ENCODE assay signal across 20 cellular contexts in genomic region chr10:76550806-76551205, GRCh38.
A peak's percentile ranks its signal among the peaks of the same experiment; 100 is the strongest.
DNase-seq lines count a peak whose midpoint lies in the region; ATAC-seq, FAIRE-seq and TF ChIP-seq lines count a peak whose summit lies in the region.
"Had no signal": no experiment of that assay in that cellular context is flagged by ENCODE, and none has a peak within 500 bp of the region (broad histone marks: within the 10 kb centered on the region; RNA-seq: fewer than 3 reads in every experiment).

No MANE protein-coding gene starts in this region.

- H3K14ac ChIP-seq in IMR-90 (replicated peaks; ENCODE audit: low read depth, low read length), result peak overlapping the region; percentile 42

- H3K9me3 Mint-ChIP-seq in activated T-cell treated with anti-CD3 and anti-CD28 coated beads, Interleukin-2, amount 50 U/mL, for 4 hours, result no peaks in the 10 kb centered on the region
- H3K9me3 Mint-ChIP-seq in CD8-positive, alpha-beta T cell, result no peaks in the 10 kb centered on the region
- H3K9me3 Mint-ChIP-seq: CD4-positive, alpha-beta T cell; memory B cell had no signal

- H4K8ac ChIP-seq in IMR-90 (ENCODE audit: low read depth in 2 of 2, low read length in 2 of 2), result peak overlapping the region; percentile 6 to 28; a peak in 2 of 4 replicates

- no peaks in the 10 kb centered on the region for H4K20me1 ChIP-seq in IMR-90 (ENCODE audit: insufficient read depth, low read length)

- BruUV-seq in IMR-90 (replicated peaks; lab: Mats Ljungman, UMichigan), result no TSS peak

- no peak for TF ChIP-seq CTCF in IMR-90 (conservative IDR thresholded peaks at IDR 0.05; ENCODE audit: low read depth, low read length)
- TF ChIP-seq CTCF in CD8-positive, alpha-beta T cell (IDR thresholded peaks at IDR 0.05), result no peak

- H3K36me3 Mint-ChIP-seq in activated T-cell treated with anti-CD3 and anti-CD28 coated beads, Interleukin-2, amount 50 U/mL, for 4 hours (ENCODE audit: insufficient read depth), result no peaks in the 10 kb centered on the region
- no peaks in the 10 kb centered on the region for H3K36me3 Mint-ChIP-seq in CD8-positive, alpha-beta T cell
- H3K36me3 Mint-ChIP-seq: memory B cell had no signal

- H3K27me3 Mint-ChIP-seq in activated T-cell treated with anti-CD3 and anti-CD28 coated beads, Interleukin-2, amount 50 U/mL, for 4 hours (ENCODE audit: low read depth), result no peaks in the 10 kb centered on the region
- no peaks in the 10 kb centered on the region for H3K27me3 Mint-ChIP-seq in CD8-positive, alpha-beta T cell (ENCODE audit: low read depth)
- H3K27me3 Mint-ChIP-seq: memory B cell had no signal

- peak; percentile 77 for ATAC-seq in IMR-90 (ENCODE audit: low read depth)
- ATAC-seq in activated T-cell treated with anti-CD3 and anti-CD28 coated beads, Interleukin-2, amount 50 U/mL, for 4 hours, result no peak
- no peak for ATAC-seq in CD8-positive, alpha-beta T cell
- ATAC-seq: gastrocnemius medialis; PC-3; SK-N-SH treated with all-trans-retinoic acid at 6 μM for 48 hours; stimulated activated naive CD8-positive, alpha-beta T cell treated with anti-CD3 and anti-CD28 coated beads, Interleukin-15, Interleukin-2, amounts not matched to agents 100 U/mL and 50 U/mL, for 24 hours had no signal

- WGBS in IMR-90 (ENCODE audit: extremely low coverage in 2 of 2, insufficient read length in 1 of 2), 2 experiments, result no CpG with 5 or more reads among the region's 1 CpG
- whole genome bisulfite sequencing in mesodermal cell (ENCODE audit: insufficient coverage in 2 of 2), 2 experiments, result 67% methylated on average over 1 of the region's 1 CpG; no CpG with 5 or more reads in 1 of the 2 experiments

- H3K4me3 Mint-ChIP-seq in activated T-cell treated with anti-CD3 and anti-CD28 coated beads, Interleukin-2, amount 50 U/mL, for 4 hours, result no peak overlapping the region
- no peak overlapping the region for H3K4me3 Mint-ChIP-seq in CD8-positive, alpha-beta T cell
- H3K4me3 Mint-ChIP-seq: CD4-positive, alpha-beta T cell; memory B cell had no signal

- H3K4me2 ChIP-seq in IMR-90 (ENCODE audit: low read depth, low read length), result no peak overlapping the region

- H4K91ac ChIP-seq in IMR-90 (ENCODE audit: insufficient read depth, low read depth, low read length), result peak overlapping the region; percentile 62; the same call in 1 of the 2 replicates

- POLR2A ChIA-PET in IMR-90 (lab: Charles Lee; ENCODE audit: unreplicated experiment), result no interaction called here
- POLR2A ChIA-PET in CD8-positive, alpha-beta T cell (lab: Charles Lee), result interaction anchor here (0.6 kb wide), 1 partner anchor 30 kb away, joined by 3 read pairs; no protein-coding TSS in a partner anchor

- H2AK5ac ChIP-seq in IMR-90 (ENCODE audit: low read depth, low read length), result no peak overlapping the region

- CTCF ChIA-PET in IMR-90 (lab: Yijun Ruan, JAX), result interaction anchor here (0.7 to 1.0 kb wide), 2 partner anchors 151 to 240 kb away, joined by 4 read pairs; no protein-coding TSS in a partner anchor
- CTCF ChIA-PET in CD8-positive, alpha-beta T cell (lab: Charles Lee), result no interaction called here

- H2AFZ ChIP-seq in IMR-90 (replicated peaks; ENCODE audit: low read length, poor library complexity), result peak overlapping the region; percentile 66

- H2BK120ac ChIP-seq in IMR-90 (ENCODE audit: low read depth, low read length), result peak overlapping the region; percentile 77

- no peaks in the 10 kb centered on the region for H3K36me3 ChIP-seq in IMR-90 (ENCODE audit: control insufficient read depth, insufficient read depth, low read length)
- H3K36me3 ChIP-seq in mesodermal cell (ENCODE audit: control insufficient read depth, insufficient read depth, low read length), result no peaks in the 10 kb centered on the region
- no peaks in the 10 kb centered on the region for H3K36me3 ChIP-seq in CD8-positive, alpha-beta T cell (ENCODE audit: insufficient read depth, low read length)
- H3K36me3 ChIP-seq: gastrocnemius medialis had no signal

- TF ChIP-seq POLR2A in IMR-90 (IDR thresholded peaks at IDR 0.05; ENCODE audit: low read depth, low read length), result no peak

- H3K4ac ChIP-seq in IMR-90 (ENCODE audit: low read depth, low read length), result peak overlapping the region; percentile 50

- peak overlapping the region; percentile 60 for H2BK20ac ChIP-seq in IMR-90 (ENCODE audit: low read depth, low read length)

- H3K27ac ChIP-seq in IMR-90 (ENCODE audit: insufficient read depth, low read length) (peak overlapping the region; percentile 9; the same call in 1 of the 2 replicates), mesodermal cell (ENCODE audit: low read depth, low read length, severe bottlenecking) (peak overlapping the region; percentile 67)
- no peak overlapping the region for H3K27ac ChIP-seq in CD8-positive, alpha-beta T cell (ENCODE audit: low read depth, low read length)
- H3K27ac ChIP-seq: dorsolateral prefrontal cortex, gastrocnemius medialis had no signal

- no peaks in the 10 kb centered on the region; the same call in 1 of the 2 replicates for H3K9me1 ChIP-seq in IMR-90 (ENCODE audit: insufficient read depth, low read length)

- TF ChIP-seq RAD21 in IMR-90 (IDR thresholded peaks at IDR 0.05; ENCODE audit: low read length), result no peak

- peak overlapping the region; percentile 41 for H2BK5ac ChIP-seq in IMR-90 (ENCODE audit: low read depth, low read length, poor library complexity, severe bottlenecking)

- intact Hi-C loops in IMR-90 (cut with micrococcal nuclease), result loop anchor here (2.0 kb wide), 1 partner anchor 562 kb away; no protein-coding TSS in a partner anchor
- intact Hi-C loops in CD8-positive, alpha-beta T cell (cut with DNase I, micrococcal nuclease), result no loop called here

- H2BK15ac ChIP-seq in IMR-90 (ENCODE audit: low read depth, low read length), result 0 out of 3 replicates have a peak overlapping the region, but pooled peaks have one; percentile 42

- in situ Hi-C loops in IMR-90 (cut with MboI; ENCODE audit: low sequenced_read_pairs), result loop anchor here (10.0 to 25.0 kb wide), 3 partner anchors 436 to 1139 kb away; partner anchors contain the start of gene ZNF503

- H3K79me1 ChIP-seq in IMR-90 (ENCODE audit: low read depth in 1 of 2, low read length in 2 of 2), result no peaks in the 10 kb centered on the region

- H3K4me1 Mint-ChIP-seq in activated T-cell treated with anti-CD3 and anti-CD28 coated beads, Interleukin-2, amount 50 U/mL, for 4 hours (ENCODE audit: low read depth), result no peaks in the 10 kb centered on the region
- H3K4me1 Mint-ChIP-seq in CD8-positive, alpha-beta T cell (ENCODE audit: low read depth), result no peaks in the 10 kb centered on the region
- H3K4me1 Mint-ChIP-seq: memory B cell had no signal

- H2AK9ac ChIP-seq in IMR-90 (replicated peaks; ENCODE audit: low read depth, low read length, poor library complexity), result peak overlapping the region; percentile 68

- H3K27ac Mint-ChIP-seq in CD8-positive, alpha-beta T cell, result no peak overlapping the region
- H3K27ac Mint-ChIP-seq: CD4-positive, alpha-beta T cell; memory B cell had no signal

- H3K9ac ChIP-seq in IMR-90 (ENCODE audit: low read depth, low read length), result no peak overlapping the region

- H3K9me3 ChIP-seq in IMR-90 (ENCODE audit: control insufficient read depth, insufficient read depth, low read length), result no peaks in the 10 kb centered on the region
- no peaks in the 10 kb centered on the region for H3K9me3 ChIP-seq in mesodermal cell (ENCODE audit: control insufficient read depth, low read length)
- no peaks in the 10 kb centered on the region for H3K9me3 ChIP-seq in CD8-positive, alpha-beta T cell (ENCODE audit: low read length)
- H3K9me3 ChIP-seq: gastrocnemius medialis had no signal

- DNase-seq in IMR-90, result peak; percentile 39
- no peak for DNase-seq in activated naive CD4-positive, alpha-beta T cell treated with anti-CD3 and anti-CD28 coated beads, Interleukin-2, amount 50 U/mL, for 16 hours
- no peak for DNase-seq in activated T-cell treated with anti-CD3 and anti-CD28 coated beads, Interleukin-2, amount 50 U/mL, for 4 hours
- no peak for DNase-seq in CD8-positive, alpha-beta T cell
- no peak for DNase-seq in DMS153 (lab: John Stamatoyannopoulos, UW)
- DNase-seq: activated CD8-positive, alpha-beta memory T cell treated with anti-CD3 and anti-CD28 coated beads for 24 hours; activated effector memory CD4-positive, alpha-beta T cell treated with Interleukin-2 at 50 U/mL for 16 hours; aorta; CD4-positive, alpha-beta T cell; dorsolateral prefrontal cortex; gastrocnemius medialis; NCI-H2029 treated with DMSO at 0.1 percent for 48 hours; NCI-H526; PC-3; small intestine; stimulated activated naive CD8-positive, alpha-beta T cell treated with anti-CD3 and anti-CD28 coated beads, Interleukin-15, Interleukin-2, amounts not matched to agents 100 U/mL and 50 U/mL, for 24 hours had no signal

- peak overlapping the region; percentile 24 for H4K5ac ChIP-seq in IMR-90 (ENCODE audit: low read depth, low read length)

- FAIRE-seq in endometrium (lab: Jason Lieb, UNC), result peak; percentile 98
- FAIRE-seq: small intestine had no signal

- H3K4me3 ChIP-seq in IMR-90 (ENCODE audit: insufficient read depth, low read depth, low read length) (no peak overlapping the region), mesodermal cell (ENCODE audit: extremely low read depth, insufficient read depth, low read length, poor library complexity, severe bottlenecking) (no peak overlapping the region)
- H3K4me3 ChIP-seq in CD8-positive, alpha-beta T cell (ENCODE audit: low read depth, low read length), result no peak overlapping the region
- H3K4me3 ChIP-seq: dorsolateral prefrontal cortex, gastrocnemius medialis had no signal

- dilution Hi-C loops in IMR-90 (cut with HindIII; ENCODE audit: low sequenced_read_pairs, unreplicated experiment), result no loop called here

- H3K56ac ChIP-seq in IMR-90 (ENCODE audit: extremely low read depth, insufficient read depth, low read length), result no peak overlapping the region

- peaks cover 19% of the 10 kb centered on the region for H3K27me3 ChIP-seq in IMR-90 (ENCODE audit: control insufficient read depth, insufficient read depth, low read length)
- H3K27me3 ChIP-seq in CD8-positive, alpha-beta T cell (ENCODE audit: insufficient read depth, low read length), result no peaks in the 10 kb centered on the region
- H3K27me3 ChIP-seq: dorsolateral prefrontal cortex, gastrocnemius medialis had no signal

- no peak overlapping the region for H3K18ac ChIP-seq in IMR-90 (ENCODE audit: low read depth, low read length)

- H3K4me1 ChIP-seq in IMR-90 (ENCODE audit: control insufficient read depth, insufficient read depth, low read length) (peaks cover 4% of the 10 kb centered on the region), mesodermal cell (ENCODE audit: control insufficient read depth, insufficient read depth, low read length, poor library complexity, severe bottlenecking) (no peaks in the 10 kb centered on the region)
- H3K4me1 ChIP-seq in CD8-positive, alpha-beta T cell (ENCODE audit: insufficient read depth, low read length), result no peaks in the 10 kb centered on the region
- H3K4me1 ChIP-seq: gastrocnemius medialis had no signal

- 0 out of 2 replicates have a peak overlapping the region, but pooled peaks have one; percentile 3 for H3K23ac ChIP-seq in IMR-90 (ENCODE audit: low read depth, low read length)

TF ChIP-seq in IMR-90, 13 proteins besides CTCF, POLR2A, EP300 and RAD21 (continues in another document):
- TF ChIP-seq BHLHE40 (IDR thresholded peaks at IDR 0.05; ENCODE audit: low read depth, low read length), result no peak
- no peak for TF ChIP-seq RFX5 (IDR thresholded peaks at IDR 0.05; ENCODE audit: low read depth, low read length)
- TF ChIP-seq NFE2L2 (IDR thresholded peaks at IDR 0.05; ENCODE audit: low read depth, low read length), result no peak
- no peak for TF ChIP-seq CHD1 (IDR thresholded peaks at IDR 0.05; ENCODE audit: low read depth, low read length)
